ENCODE assay signal across 9 cellular contexts in the genomic region with DNA sequence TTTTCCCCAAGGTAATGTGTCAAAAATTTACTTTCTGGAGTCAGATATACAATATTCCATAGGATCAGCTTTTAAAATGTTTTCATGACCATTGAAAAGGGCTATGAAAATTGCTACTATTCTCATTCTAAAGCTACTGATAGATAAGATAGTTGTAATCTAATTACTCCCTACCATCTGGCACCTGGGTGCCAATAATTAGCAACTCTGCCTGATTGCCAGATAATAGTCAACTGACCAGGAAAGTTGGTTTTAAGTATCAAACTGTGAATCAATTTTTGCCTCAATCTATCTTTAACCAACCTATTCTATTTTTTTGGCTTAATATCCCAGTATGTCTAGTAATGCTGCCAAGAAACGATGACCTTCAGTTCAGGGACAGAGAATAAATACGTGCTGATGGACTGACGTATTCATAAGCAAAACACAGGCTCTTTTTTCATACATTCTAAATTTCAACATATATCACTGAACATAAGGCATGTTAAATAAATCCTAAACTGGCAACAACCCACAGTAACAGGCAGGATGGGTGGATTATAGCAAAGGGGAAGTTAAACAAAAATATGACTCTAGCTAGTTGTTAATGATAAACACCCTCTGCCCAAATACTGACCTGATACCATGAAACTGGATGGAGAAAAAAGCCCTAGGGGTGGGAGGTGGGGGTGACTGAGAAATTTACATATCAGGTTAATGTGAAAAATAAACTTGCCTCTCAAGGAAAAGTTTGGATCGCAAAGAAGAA. TPM values are rescaled to one million over a fixed set of nuclear protein-coding genes. Genes with fewer than 3 reads are reported as not detected.
A peak's percentile ranks its signal among the peaks of the same experiment; 100 is the strongest.
DNase-seq lines count a peak whose midpoint lies in the region; ATAC-seq and TF ChIP-seq lines count a peak whose summit lies in the region.
"Had no signal": no experiment of that assay in that cellular context is flagged by ENCODE, and none has a peak within 500 bp of the region (broad histone marks: within the 10 kb centered on the region; RNA-seq: fewer than 3 reads in every experiment).

No MANE protein-coding gene starts in this region.

- in situ Hi-C loops in GM13976 (cut with MboI; ENCODE audit: low sequenced_read_pairs, unreplicated experiment): no loop called here

- no peak overlapping the region for H3K4me3 ChIP-seq in HUES6 (ENCODE audit: low read depth, low read length)
- peak overlapping the region in 1 of 2 donors; percentile 17 for H3K4me3 ChIP-seq in duodenal mucosa (ENCODE audit: low read depth in 1 of 2, low read length in 2 of 2)
- no peak overlapping the region for H3K4me3 ChIP-seq in stomach
- H3K4me3 ChIP-seq: suprapubic skin had no signal

- TF ChIP-seq POLR2A in stomach (IDR thresholded peaks at IDR 0.05): no peak

- DNase-seq in stomach (no peak), germinal center (ENCODE audit: low spot score) (no peak), GM13976 (ENCODE audit: low spot score) (no peak)
- DNase-seq: activated CD4-positive, alpha-beta T cell treated with anti-CD3 and anti-CD28 coated beads, Interleukin-2, amount 50 U/mL, for 1 hour had no signal

- no peak overlapping the region for H3K9ac ChIP-seq in HUES6 (ENCODE audit: low read length)
- peak overlapping the region in 1 of 2 donors; percentile 15 for H3K9ac ChIP-seq in duodenal mucosa (ENCODE audit: low read depth in 1 of 2, low read length in 2 of 2)

- whole genome bisulfite sequencing in stomach, 5 donors: 13 to 35% (median 20%) methylated on average over 4 of the region's 4 CpGs

- ATAC-seq in GM21786 (IDR thresholded peaks at IDR 0.05; ENCODE audit: unreplicated experiment): peak; percentile 61
- no peak for ATAC-seq in GM21367 (IDR thresholded peaks at IDR 0.05; ENCODE audit: unreplicated experiment)

- H3K27me3 ChIP-seq in HUES6 (ENCODE audit: control insufficient read depth, insufficient read depth, low read length) (no peaks in the 10 kb centered on the region), duodenal mucosa (ENCODE audit: control insufficient read depth in 1 of 2, insufficient read depth in 2 of 2, low read length in 2 of 2) (no peaks in the 10 kb centered on the region), stomach (no peaks in the 10 kb centered on the region)
- H3K27me3 ChIP-seq: suprapubic skin had no signal

- H3K27ac ChIP-seq in HUES6 (ENCODE audit: low read depth, low read length) (peak overlapping the region; percentile 84; the same call in 1 of the 2 replicates), duodenal mucosa (ENCODE audit: low read depth, low read length) (peak overlapping the region; percentile 68), stomach (peak overlapping the region in 4 of 5 donors; percentile 63 to 88 (median 75))
- H3K27ac ChIP-seq: suprapubic skin had no signal

- no peak for TF ChIP-seq EP300 in stomach (IDR thresholded peaks at IDR 0.05)

- H3K9me3 ChIP-seq in HUES6 (ENCODE audit: control insufficient read depth, insufficient read depth, low read depth, low read length) (no peaks in the 10 kb centered on the region), duodenal mucosa (ENCODE audit: control insufficient read depth in 1 of 2, low read length in 2 of 2) (no peaks in the 10 kb centered on the region), stomach (no peaks in the 10 kb centered on the region)
- H3K9me3 ChIP-seq: suprapubic skin had no signal

- TF ChIP-seq CTCF in stomach (IDR thresholded peaks at IDR 0.05): no peak
- TF ChIP-seq CTCF in GM13976 (IDR thresholded peaks at IDR 0.05; ENCODE audit: borderline replicate concordance, control extremely low read depth, extremely low read depth, insufficient read depth, missing control alignments): no peak

- H3K36me3 ChIP-seq in HUES6 (ENCODE audit: control insufficient read depth, insufficient read depth, low read length): no peaks in the 10 kb centered on the region
- no peaks in the 10 kb centered on the region for H3K36me3 ChIP-seq in duodenal mucosa (ENCODE audit: control insufficient read depth in 1 of 2, insufficient read depth in 2 of 2, low read length in 2 of 2)
- H3K36me3 ChIP-seq in stomach: no peaks in the 10 kb centered on the region
- H3K36me3 ChIP-seq: suprapubic skin had no signal

- H3K4me1 ChIP-seq in HUES6 (ENCODE audit: control insufficient read depth, insufficient read depth, low read length) (peaks cover 54% of the 10 kb centered on the region), duodenal mucosa (ENCODE audit: control insufficient read depth in 1 of 2, insufficient read depth in 2 of 2, low read length in 2 of 2) (peaks cover 46 to 74% of the 10 kb centered on the region in 2 donors), stomach (peaks cover 55 to 93% (median 73%) of the 10 kb centered on the region in 4 donors)

- intact Hi-C loops in stomach (cut with DNase I; ENCODE audit: low total_unique reads): no loop called here

RNA-seq across cellular contexts. Expression of a gene that starts 18.2 kb away (rescaled TPM):
- total RNA-seq in stomach: 10 to 100 TPM; 16.3 to 47.8 (median 29.5) TPM
- polyA plus RNA-seq in stomach: 10 to 100 TPM in 1 of 3 donors, 1 to 10 TPM in 2; 3.4 to 13.6 (median 8.4) TPM
